8 cellular contexts compared by ENCODE assay signal in genomic region chr2:100562613-100563406, GRCh38. TPM values are rescaled to one million over a fixed set of nuclear protein-coding genes. Genes with fewer than 3 reads are reported as not detected.
DNase-seq lines count a peak whose midpoint lies in the region; ATAC-seq and TF ChIP-seq lines count a peak whose summit lies in the region.

PDCL3 (plus strand) TSS chr2:100562993; CDS start chr2:100563068, 75 bp downstream.

- peak in 1 of 2 donors; percentile 51 for TF ChIP-seq POLR2A in suprapubic skin (IDR thresholded peaks at IDR 0.05)

- H3K27ac ChIP-seq in suprapubic skin, result peak within 1 kb of the TSS; percentile 93

- peaks cover 15% of the 10 kb centered on the region for H3K36me3 ChIP-seq in suprapubic skin

- H3K36me3 Mint-ChIP-seq in activated naive CD4-positive, alpha-beta T cell treated with anti-CD3 and anti-CD28 coated beads, Interleukin-2, amount 50 U/mL, for 24 hours, result peaks cover 6% of the 10 kb centered on the region

- H3K27me3 Mint-ChIP-seq in activated naive CD4-positive, alpha-beta T cell treated with anti-CD3 and anti-CD28 coated beads, Interleukin-2, amount 50 U/mL, for 24 hours, result no peaks in the 10 kb centered on the region

- peak within 1 kb of the TSS; percentile 78 for H3K4me3 ChIP-seq in suprapubic skin

- peaks cover 43% of the 10 kb centered on the region for H3K4me1 Mint-ChIP-seq in activated naive CD4-positive, alpha-beta T cell treated with anti-CD3 and anti-CD28 coated beads, Interleukin-2, amount 50 U/mL, for 24 hours

- TF ChIP-seq EP300 in suprapubic skin (IDR thresholded peaks at IDR 0.05), result no peak

- H3K27ac Mint-ChIP-seq in activated naive CD4-positive, alpha-beta T cell treated with anti-CD3 and anti-CD28 coated beads, Interleukin-2, amount 50 U/mL, for 24 hours, result peak within 1 kb of the TSS; percentile 97

- no peaks in the 10 kb centered on the region for H3K9me3 Mint-ChIP-seq in activated naive CD4-positive, alpha-beta T cell treated with anti-CD3 and anti-CD28 coated beads, Interleukin-2, amount 50 U/mL, for 24 hours

- DNase-seq in GM10266 (ENCODE audit: extremely low spot score) (peak; percentile 94), NCI-H1092 (lab: John Stamatoyannopoulos, UW) (peak; percentile 95), globus pallidus (ENCODE audit: low spot score) (peak; percentile 98), nucleus accumbens (lab: John Stamatoyannopoulos, UW) (peak; percentile 70 to 98 (median 93)), suprapubic skin (ENCODE audit: low spot score in 2 of 2) (peak; percentile 95 to 96)

- ATAC-seq in HG02588 (IDR thresholded peaks at IDR 0.05; ENCODE audit: unreplicated experiment), result peak; percentile 92
- peak; percentile 97 for ATAC-seq in SK-N-SH treated with all-trans-retinoic acid at 6 μM for 48 hours

- H3K9me3 ChIP-seq in suprapubic skin, result no peaks in the 10 kb centered on the region

- H3K27me3 ChIP-seq in suprapubic skin, result no peaks in the 10 kb centered on the region

- H3K4me3 Mint-ChIP-seq in activated naive CD4-positive, alpha-beta T cell treated with anti-CD3 and anti-CD28 coated beads, Interleukin-2, amount 50 U/mL, for 24 hours, result peak within 1 kb of the TSS; percentile 96

- under 1% methylated on average over 29 of the region's 62 CpGs for WGBS in suprapubic skin

- peaks cover 14% of the 10 kb centered on the region for H3K4me1 ChIP-seq in suprapubic skin

- no peak for TF ChIP-seq CTCF in GM10266 (IDR thresholded peaks at IDR 0.05; ENCODE audit: control insufficient read depth, insufficient read depth, low read depth, missing control alignments)
- peak in 1 of 2 donors; percentile 29 for TF ChIP-seq CTCF in suprapubic skin (IDR thresholded peaks at IDR 0.05)

TF ChIP-seq in SK-N-SH treated with all-trans-retinoic acid at 6 μM for 48 hours, 23 proteins besides CTCF, POLR2A, EP300 and RAD21:
- TF ChIP-seq CSDC2 (CRISPR knock-in tag; IDR thresholded peaks at IDR 0.05) (no peak), GLIS3 (CRISPR knock-in tag; IDR thresholded peaks at IDR 0.05) (peak; percentile 62; the same call in 1 of the 2 replicates), ZNF8 (CRISPR knock-in tag; IDR thresholded peaks at IDR 0.05) (no peak)

RNA-seq across cellular contexts. Expression of gene PDCL3, which starts in this region (rescaled TPM):
- total RNA-seq in suprapubic skin, result 10 to 100 TPM; 20.8 to 22.9 (median 21.7) TPM

Comparison
In these comparisons a context has a peak if more than half of its experiments do, and no peak if none do; other contexts are left out.
1. Peak in every context shown above with its lines: DNase-seq, ATAC-seq, H3K4me3 ChIP-seq and H3K27ac ChIP-seq.